ENCODE assay signal across 31 cellular contexts in genomic region chr6:156543431-156543830, GRCh38.
"Had no signal": no experiment of that assay in that cellular context is flagged by ENCODE, and none has a peak within 500 bp of the region (broad histone marks: within the 10 kb centered on the region; RNA-seq: fewer than 3 reads in every experiment).

No MANE protein-coding gene starts in this region.

- H3K4me3 ChIP-seq: ascending aorta, cardiac muscle cell, PC-9 had no signal

- H3K4me1 ChIP-seq: ascending aorta had no signal

- ATAC-seq: activated CD8-positive, alpha-beta memory T cell treated with anti-CD3 and anti-CD28 coated beads, Interleukin-2, amount 10 ng/mL, durations not matched to agents 7 days and 5 days had no signal

- H3K4me2 ChIP-seq: KMS-11, PC-9 had no signal

- H3K9ac ChIP-seq: KMS-11 had no signal

- DNase-seq: activated CD4-positive, alpha-beta memory T cell treated with anti-CD3 and anti-CD28 coated beads, Interleukin-2, amount 10 ng/mL, durations not matched to agents 7 days and 5 days; activated CD4-positive, alpha-beta T cell treated with anti-CD3 and anti-CD28 coated beads for 1 hour; activated CD4-positive, alpha-beta T cell treated with anti-CD3 and anti-CD28 coated beads for 48 hours; activated CD4-positive, CD25-positive, alpha-beta regulatory T cell; activated CD8-positive, alpha-beta memory T cell treated with anti-CD3 and anti-CD28 coated beads for 24 hours; activated CD8-positive, alpha-beta memory T cell treated with anti-CD3 and anti-CD28 coated beads, Interleukin-2, amount 10 ng/mL, durations not matched to agents 7 days and 5 days; activated CD8-positive, alpha-beta memory T cell treated with anti-CD3 and anti-CD28 coated beads, Interleukin-2, amount 50 U/mL, for 48 hours; activated effector memory CD4-positive, alpha-beta T cell treated with Interleukin-2 at 50 U/mL for 16 hours; activated naive CD4-positive, alpha-beta T cell treated with anti-CD3 and anti-CD28 coated beads, Interleukin-2, amount 50 U/mL, for 16 hours; activated naive CD8-positive, alpha-beta T cell treated with anti-CD3 and anti-CD28 coated beads, Interleukin-2, amount 10 ng/mL, durations not matched to agents 7 days and 5 days; activated T-cell treated with anti-CD3 and anti-CD28 coated beads, Interleukin-2, amount 50 U/mL, for 48 hours; amygdala; NCI-H1105; NCI-H1436; NCI-H1694; NCI-H1930; NCI-H2081 treated with DMSO at 0.1 percent for 48 hours; NCI-H226; NCI-H446 treated with DMSO at 0.1 percent for 48 hours; NCI-H524; PC-9; Right ventricle myocardium superior; SW 1271; T-helper 1 cell; T-helper 2 cell; T-helper 9 cell; WERI-Rb-1 had no signal

- H3K9me3 ChIP-seq: ascending aorta had no signal

- H3K27me3 ChIP-seq: ascending aorta, cardiac muscle cell had no signal

- H3K36me3 ChIP-seq: ascending aorta, cardiac muscle cell, WERI-Rb-1 had no signal

- FAIRE-seq: RCC 7860 had no signal

- H3K27ac ChIP-seq: ascending aorta, cardiac muscle cell, KMS-11, PC-9, WERI-Rb-1 had no signal

- H2AFZ ChIP-seq: PC-9 had no signal
